14 cellular contexts compared by ENCODE assay signal in the genomic region with DNA sequence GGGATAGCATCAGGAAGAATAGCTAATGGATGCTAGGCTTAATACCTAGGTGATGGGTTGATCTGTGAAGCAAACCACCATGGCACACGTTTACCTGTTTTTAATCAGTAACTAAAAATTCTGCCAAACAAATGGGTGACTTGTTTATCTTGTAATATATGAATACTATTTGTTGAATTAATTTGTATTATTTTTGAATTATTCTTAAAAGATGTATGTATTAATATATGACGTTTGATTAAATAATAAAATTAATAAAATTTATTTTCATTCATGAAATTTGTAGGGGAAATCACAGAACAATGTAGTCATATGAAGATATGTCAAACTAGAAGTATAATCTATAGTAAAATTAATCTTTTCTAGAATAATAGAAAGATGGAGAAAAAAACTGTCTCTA. TPM values are rescaled to one million over a fixed set of nuclear protein-coding genes. Genes with fewer than 3 reads are reported as not detected.
DNase-seq lines count a peak whose midpoint lies in the region; ATAC-seq, FAIRE-seq and TF ChIP-seq lines count a peak whose summit lies in the region.
"Had no signal": no experiment of that assay in that cellular context is flagged by ENCODE, and none has a peak within 500 bp of the region (broad histone marks: within the 10 kb centered on the region; RNA-seq: fewer than 3 reads in every experiment).

No MANE protein-coding gene starts in this region.

- FAIRE-seq in colon (lab: Jason Lieb, UNC) (peak; percentile 92), frontal cortex (lab: Jason Lieb, UNC) (peak; percentile 98)
- FAIRE-seq: GM12892 had no signal

- DNase-seq in frontal cortex (ENCODE audit: low spot score in 2 of 2) (no peak), putamen (ENCODE audit: low spot score) (no peak)
- DNase-seq: 8988T had no signal

- ATAC-seq in activated CD4-positive, CD25-positive, alpha-beta regulatory T cell treated with anti-CD3 and anti-CD28 coated beads, Interleukin-2, amount 50 U/mL, for 24 hours: no peak
- ATAC-seq in SK-N-SH treated with all-trans-retinoic acid at 6 μM for 48 hours: no peak

TF ChIP-seq in SK-N-SH treated with all-trans-retinoic acid at 6 μM for 48 hours, 23 proteins besides CTCF, POLR2A, EP300 and RAD21:
- TF ChIP-seq ZC3H10 (CRISPR knock-in tag; IDR thresholded peaks at IDR 0.05) (no peak), ZFP3 (CRISPR knock-in tag; IDR thresholded peaks at IDR 0.05) (no peak), ZFP30 (CRISPR knock-in tag; IDR thresholded peaks at IDR 0.05) (no peak), ESRRG (CRISPR knock-in tag; IDR thresholded peaks at IDR 0.05) (no peak), CSDC2 (CRISPR knock-in tag; IDR thresholded peaks at IDR 0.05) (no peak), ZNF70 (CRISPR knock-in tag; IDR thresholded peaks at IDR 0.05) (no peak), PATZ1 (CRISPR knock-in tag; IDR thresholded peaks at IDR 0.05; ENCODE audit: borderline replicate concordance) (no peak), TCF4 (CRISPR knock-in tag; IDR thresholded peaks at IDR 0.05; ENCODE audit: borderline replicate concordance) (no peak), ZNF565 (CRISPR knock-in tag; conservative IDR thresholded peaks at IDR 0.05; ENCODE audit: low read depth) (no peak), ARNTL (CRISPR knock-in tag; IDR thresholded peaks at IDR 0.05; ENCODE audit: borderline replicate concordance, low read depth) (no peak), ZNF8 (CRISPR knock-in tag; IDR thresholded peaks at IDR 0.05) (no peak), BACH2 (CRISPR knock-in tag; IDR thresholded peaks at IDR 0.05; ENCODE audit: borderline replicate concordance) (no peak), OSR1 (CRISPR knock-in tag; IDR thresholded peaks at IDR 0.05) (no peak), GLIS3 (CRISPR knock-in tag; IDR thresholded peaks at IDR 0.05) (no peak), TSHZ2 (CRISPR knock-in tag; IDR thresholded peaks at IDR 0.05) (no peak), ISL1 (CRISPR knock-in tag; IDR thresholded peaks at IDR 0.05) (no peak), SNAI2 (CRISPR knock-in tag; IDR thresholded peaks at IDR 0.05) (no peak)
- TF ChIP-seq, protein P1, sequence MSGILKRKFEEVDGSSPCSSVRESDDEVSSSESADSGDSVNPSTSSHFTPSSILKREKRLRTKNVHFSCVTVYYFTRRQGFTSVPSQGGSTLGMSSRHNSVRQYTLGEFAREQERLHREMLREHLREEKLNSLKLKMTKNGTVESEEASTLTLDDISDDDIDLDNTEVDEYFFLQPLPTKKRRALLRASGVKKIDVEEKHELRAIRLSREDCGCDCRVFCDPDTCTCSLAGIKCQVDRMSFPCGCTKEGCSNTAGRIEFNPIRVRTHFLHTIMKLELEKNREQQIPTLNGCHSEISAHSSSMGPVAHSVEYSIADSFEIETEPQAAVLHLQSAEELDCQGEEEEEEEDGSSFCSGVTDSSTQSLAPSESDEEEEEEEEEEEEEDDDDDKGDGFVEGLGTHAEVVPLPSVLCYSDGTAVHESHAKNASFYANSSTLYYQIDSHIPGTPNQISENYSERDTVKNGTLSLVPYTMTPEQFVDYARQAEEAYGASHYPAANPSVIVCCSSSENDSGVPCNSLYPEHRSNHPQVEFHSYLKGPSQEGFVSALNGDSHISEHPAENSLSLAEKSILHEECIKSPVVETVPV (CRISPR knock-in tag; IDR thresholded peaks at IDR 0.05): no peak
- TF ChIP-seq, protein P2, sequence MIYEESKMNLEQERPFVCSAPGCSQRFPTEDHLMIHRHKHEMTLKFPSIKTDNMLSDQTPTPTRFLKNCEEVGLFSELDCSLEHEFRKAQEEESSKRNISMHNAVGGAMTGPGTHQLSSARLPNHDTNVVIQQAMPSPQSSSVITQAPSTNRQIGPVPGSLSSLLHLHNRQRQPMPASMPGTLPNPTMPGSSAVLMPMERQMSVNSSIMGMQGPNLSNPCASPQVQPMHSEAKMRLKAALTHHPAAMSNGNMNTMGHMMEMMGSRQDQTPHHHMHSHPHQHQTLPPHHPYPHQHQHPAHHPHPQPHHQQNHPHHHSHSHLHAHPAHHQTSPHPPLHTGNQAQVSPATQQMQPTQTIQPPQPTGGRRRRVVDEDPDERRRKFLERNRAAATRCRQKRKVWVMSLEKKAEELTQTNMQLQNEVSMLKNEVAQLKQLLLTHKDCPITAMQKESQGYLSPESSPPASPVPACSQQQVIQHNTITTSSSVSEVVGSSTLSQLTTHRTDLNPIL (CRISPR knock-in tag; IDR thresholded peaks at IDR 0.05; ENCODE audit: low read depth): no peak
- TF ChIP-seq, protein P3, sequence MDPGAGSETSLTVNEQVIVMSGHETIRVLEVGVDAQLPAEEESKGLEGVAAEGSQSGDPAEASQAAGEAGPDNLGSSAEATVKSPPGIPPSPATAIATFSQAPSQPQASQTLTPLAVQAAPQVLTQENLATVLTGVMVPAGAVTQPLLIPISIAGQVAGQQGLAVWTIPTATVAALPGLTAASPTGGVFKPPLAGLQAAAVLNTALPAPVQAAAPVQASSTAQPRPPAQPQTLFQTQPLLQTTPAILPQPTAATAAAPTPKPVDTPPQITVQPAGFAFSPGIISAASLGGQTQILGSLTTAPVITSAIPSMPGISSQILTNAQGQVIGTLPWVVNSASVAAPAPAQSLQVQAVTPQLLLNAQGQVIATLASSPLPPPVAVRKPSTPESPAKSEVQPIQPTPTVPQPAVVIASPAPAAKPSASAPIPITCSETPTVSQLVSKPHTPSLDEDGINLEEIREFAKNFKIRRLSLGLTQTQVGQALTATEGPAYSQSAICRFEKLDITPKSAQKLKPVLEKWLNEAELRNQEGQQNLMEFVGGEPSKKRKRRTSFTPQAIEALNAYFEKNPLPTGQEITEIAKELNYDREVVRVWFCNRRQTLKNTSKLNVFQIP (CRISPR knock-in tag; IDR thresholded peaks at IDR 0.05; ENCODE audit: borderline replicate concordance, low read depth): no peak

RNA-seq across cellular contexts. Expression of gene OR10A7, which starts 32.3 kb away (rescaled TPM):
- not detected for total RNA-seq in frontal cortex
- total RNA-seq: A673; CD4-positive, alpha-beta memory T cell; CD4-positive, CD25-positive, alpha-beta regulatory T cell; CD8-positive, alpha-beta memory T cell; Daoy; G401; GM12878 had no signal

RNA-seq across cellular contexts. Expression of gene OR6C74, which starts 55.8 kb away (rescaled TPM):
- not detected for total RNA-seq in frontal cortex
- total RNA-seq: A673; CD4-positive, alpha-beta memory T cell; CD4-positive, CD25-positive, alpha-beta regulatory T cell; CD8-positive, alpha-beta memory T cell; Daoy; G401; GM12878 had no signal
